ENCODE assay signal across 8 cellular contexts in the genomic region with DNA sequence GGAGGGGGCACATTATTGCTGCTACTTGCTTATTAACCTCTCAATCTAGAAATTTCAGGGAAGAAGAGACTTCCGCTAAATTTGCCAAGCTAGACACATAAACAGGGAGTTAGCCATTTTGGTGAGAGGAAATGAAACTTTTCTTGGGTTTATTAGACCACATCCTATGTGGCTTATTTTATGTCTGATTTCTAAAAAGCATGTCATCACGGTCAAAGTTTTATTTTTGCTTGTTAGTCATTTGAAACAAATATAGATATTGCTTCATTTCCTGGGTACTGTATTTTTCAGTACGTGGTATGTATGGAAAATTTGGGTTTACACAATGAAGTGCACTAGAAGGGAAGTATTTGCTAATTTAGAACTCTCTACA.
A peak's percentile ranks its signal among the peaks of the same experiment; 100 is the strongest.
DNase-seq lines count a peak whose midpoint lies in the region; ATAC-seq and TF ChIP-seq lines count a peak whose summit lies in the region.

No MANE protein-coding gene starts in this region.

- H3K4me1 ChIP-seq in Caco-2 (peaks cover 43% of the 10 kb centered on the region), PC-9 (replicated peaks; ENCODE audit: insufficient read depth) (peaks cover 44% of the 10 kb centered on the region), hepatocyte (ENCODE audit: insufficient read depth) (peaks cover 33% of the 10 kb centered on the region)

- DNase-seq in Caco-2 (no peak), H4 (ENCODE audit: low spot score) (peak; percentile 49), PC-9 (peak in 1 of 2 experiments; percentile 55), hepatocyte (ENCODE audit: low spot score) (no peak), Right ventricle myocardium inferior (ENCODE audit: missing footprints) (no peak), left cardiac atrium (no peak), omental fat pad (ENCODE audit: low spot score) (no peak)
- DNase-seq in activated CD4-positive, alpha-beta T cell treated with anti-CD3 and anti-CD28 coated beads, Interleukin-2, amount 50 U/mL, for 4 hours = no peak

- no peaks in the 10 kb centered on the region for H3K9me2 ChIP-seq in PC-9 (ENCODE audit: insufficient read depth)
- H3K9me2 ChIP-seq in hepatocyte (replicated peaks; ENCODE audit: insufficient read depth) = no peaks in the 10 kb centered on the region

- H3K79me2 ChIP-seq in PC-9 (ENCODE audit: low read depth) (peaks cover 17% of the 10 kb centered on the region; the same call in 1 of the 2 replicates), hepatocyte (peaks cover 70% of the 10 kb centered on the region)

- H4K20me1 ChIP-seq in PC-9 (ENCODE audit: insufficient read depth) = no peaks in the 10 kb centered on the region
- peaks cover 3% of the 10 kb centered on the region for H4K20me1 ChIP-seq in hepatocyte (ENCODE audit: insufficient read depth, poor library complexity, severe bottlenecking)

- no peak overlapping the region for H3K4me3 Mint-ChIP-seq in Caco-2 (ENCODE audit: unreplicated experiment)

- H3K36me3 ChIP-seq in Caco-2 (ENCODE audit: control insufficient read depth, insufficient read depth, low read length) = peaks cover 11% of the 10 kb centered on the region
- H3K36me3 ChIP-seq in PC-9 (ENCODE audit: low read depth) = no peaks in the 10 kb centered on the region
- no peaks in the 10 kb centered on the region for H3K36me3 ChIP-seq in hepatocyte (replicated peaks; ENCODE audit: insufficient read depth, low read depth)

- POLR2A ChIA-PET in Caco-2 (lab: Charles Lee) (no interaction called here), PC-9 (lab: Charles Lee; ENCODE audit: unreplicated experiment) (no interaction called here)

- no peak overlapping the region for H3K4me3 ChIP-seq in Caco-2 (ENCODE audit: low read depth, low read length)
- H3K4me3 ChIP-seq in PC-9 = peak overlapping the region; percentile 47; the same call in 1 of the 2 replicates
- H3K4me3 ChIP-seq in hepatocyte = no peak overlapping the region

- TF ChIP-seq CTCF in Caco-2 (IDR thresholded peaks at IDR 0.05; ENCODE audit: insufficient read depth in 1 of 2, low read depth in 1 of 2, low read length in 1 of 2, severe bottlenecking in 1 of 2, unreplicated experiment in 1 of 2) (no peak), PC-9 (conservative IDR thresholded peaks at IDR 0.05) (no peak), hepatocyte (IDR thresholded peaks at IDR 0.05; ENCODE audit: poor library complexity) (no peak), omental fat pad (IDR thresholded peaks at IDR 0.05) (no peak)

- ATAC-seq in Right ventricle myocardium inferior = no peak
- no peak for ATAC-seq in left cardiac atrium
- no peak for ATAC-seq in omental fat pad (ENCODE audit: low FRiP score)

- WGBS in hepatocyte (ENCODE audit: low lambda C conversion rate, missing lambda C conversion rate) = 80% methylated on average over 3 of the region's 3 CpGs

- CTCF ChIA-PET in Caco-2 (lab: Charles Lee) = no interaction called here
- CTCF ChIA-PET in PC-9 (lab: Charles Lee) = no interaction called here

- H3K27ac Mint-ChIP-seq in Caco-2 (ENCODE audit: unreplicated experiment) = peak overlapping the region; percentile 88

- intact Hi-C loops in Caco-2 (cut with micrococcal nuclease; ENCODE audit: unreplicated experiment) = no loop called here
- intact Hi-C loops in PC-9 (cut with micrococcal nuclease; ENCODE audit: unreplicated experiment) = no loop called here
- intact Hi-C loops in Right ventricle myocardium inferior (cut with DNase I) = no loop called here
- intact Hi-C loops in left cardiac atrium (cut with DNase I) = no loop called here

- H3K36me3 Mint-ChIP-seq in Caco-2 (ENCODE audit: insufficient read depth, unreplicated experiment) = peaks cover 77% of the 10 kb centered on the region

- H3F3A ChIP-seq in PC-9 (ENCODE audit: insufficient read depth, low read depth) = peaks cover 33% of the 10 kb centered on the region

- H2AFZ ChIP-seq in PC-9 = no peak overlapping the region
- H2AFZ ChIP-seq in hepatocyte = no peak overlapping the region

- peak overlapping the region; percentile 98 for H3K27ac ChIP-seq in PC-9
- peak overlapping the region; percentile 88 for H3K27ac ChIP-seq in hepatocyte

- H3K9me3 Mint-ChIP-seq in Caco-2 (ENCODE audit: unreplicated experiment) = no peaks in the 10 kb centered on the region

- H3K27me3 Mint-ChIP-seq in Caco-2 (ENCODE audit: insufficient read depth, unreplicated experiment) = no peaks in the 10 kb centered on the region

- H3K27me3 ChIP-seq in Caco-2 (replicated peaks; ENCODE audit: control insufficient read depth, insufficient read depth, low read length) = no peaks in the 10 kb centered on the region
- no peaks in the 10 kb centered on the region for H3K27me3 ChIP-seq in PC-9 (ENCODE audit: insufficient read depth, low read depth)
- no peaks in the 10 kb centered on the region for H3K27me3 ChIP-seq in hepatocyte

- peaks cover 39% of the 10 kb centered on the region for H3K4me1 Mint-ChIP-seq in Caco-2 (ENCODE audit: low read depth, unreplicated experiment)

- H3K4me2 ChIP-seq in PC-9 (peak overlapping the region; percentile 79), hepatocyte (peak overlapping the region; percentile 10)

- no peaks in the 10 kb centered on the region for H3K9me3 ChIP-seq in Caco-2
- H3K9me3 ChIP-seq in PC-9 (ENCODE audit: insufficient read depth, low read depth) = no peaks in the 10 kb centered on the region
- H3K9me3 ChIP-seq in hepatocyte (ENCODE audit: low read depth) = no peaks in the 10 kb centered on the region

- BruUV-seq in Caco-2 (replicated peaks; lab: Mats Ljungman, UMichigan) (no TSS peak), PC-9 (replicated peaks; lab: Mats Ljungman, UMichigan) (no TSS peak)
